Comparison of ENCODE assay signal across 15 cellular contexts in genomic region chr21:35211767-35212166, GRCh38.
"Had no signal": no experiment of that assay in that cellular context is flagged by ENCODE, and none has a peak within 500 bp of the region (broad histone marks: within the 10 kb centered on the region; RNA-seq: fewer than 3 reads in every experiment).

No MANE protein-coding gene starts in this region.

- H3K4me3 Mint-ChIP-seq: naive thymus-derived CD8-positive, alpha-beta T cell; stimulated activated naive CD8-positive, alpha-beta T cell treated with anti-CD3 and anti-CD28 coated beads, Interleukin-15, Interleukin-2, amounts not matched to agents 100 ng/mL and 50 ng/mL, for 24 hours; T-helper 2 cell treated with Interferon-gamma antibody and Interleukin-4, amounts not matched to agents 5 μg/mL and 100 μg/mL, for 36 hours had no signal

- H3K27me3 ChIP-seq: sigmoid colon, testis, upper lobe of right lung had no signal

- H3K27ac ChIP-seq: prostate gland, sigmoid colon, testis had no signal

- H3K4me3 ChIP-seq: lung, prostate gland, sigmoid colon, testis, upper lobe of right lung had no signal

- H3K9me3 ChIP-seq: prostate gland, sigmoid colon, testis, upper lobe of right lung had no signal

- H3K27ac Mint-ChIP-seq: activated naive CD4-positive, alpha-beta T cell treated with anti-CD3 and anti-CD28 coated beads, Interleukin-2, amount 50 U/mL, for 72 hours; naive thymus-derived CD8-positive, alpha-beta T cell; stimulated activated naive CD8-positive, alpha-beta T cell treated with anti-CD3 and anti-CD28 coated beads, Interleukin-15, Interleukin-2, amounts not matched to agents 100 ng/mL and 50 ng/mL, for 24 hours; T-helper 2 cell treated with Interferon-gamma antibody and Interleukin-4, amounts not matched to agents 5 μg/mL and 100 μg/mL, for 36 hours had no signal

- DNase-seq: activated CD4-positive, alpha-beta T cell treated with anti-CD3 and anti-CD28 coated beads, Interleukin-2, amount 50 U/mL, for 1 hour; activated effector memory CD4-positive, alpha-beta T cell treated with anti-CD3 and anti-CD28 coated beads, Interleukin-2, amount 50 U/mL, for 16 hours; activated T-cell treated with anti-CD3 and anti-CD28 coated beads, Interleukin-2, amount 50 U/mL, for 1 hour; midbrain; naive thymus-derived CD8-positive, alpha-beta T cell; sigmoid colon; stimulated activated CD4-positive, alpha-beta T cell treated with anti-CD3 and anti-CD28 coated beads, Interleukin-4, amount 100 ng/mL, for 24 hours; SW 1271; testis; upper lobe of right lung had no signal

- H3K4me1 ChIP-seq: prostate gland, testis, upper lobe of right lung had no signal

- H3K36me3 ChIP-seq: prostate gland, sigmoid colon, upper lobe of right lung had no signal

- H3K27me3 Mint-ChIP-seq: stimulated activated naive CD8-positive, alpha-beta T cell treated with anti-CD3 and anti-CD28 coated beads, Interleukin-15, Interleukin-2, amounts not matched to agents 100 ng/mL and 50 ng/mL, for 24 hours had no signal

- ATAC-seq: activated naive CD4-positive, alpha-beta T cell treated with anti-CD3 and anti-CD28 coated beads, Interleukin-2, amount 50 U/mL, for 72 hours; naive thymus-derived CD8-positive, alpha-beta T cell had no signal

- H3K9me3 Mint-ChIP-seq: stimulated activated naive CD8-positive, alpha-beta T cell treated with anti-CD3 and anti-CD28 coated beads, Interleukin-15, Interleukin-2, amounts not matched to agents 100 ng/mL and 50 ng/mL, for 24 hours had no signal
